ENCODE assay signal across 10 cellular contexts in genomic region chr5:139664273-139664693, GRCh38. TPM values are rescaled to one million over a fixed set of nuclear protein-coding genes. Genes with fewer than 3 reads are reported as not detected.
DNase-seq lines count a peak whose midpoint lies in the region; ATAC-seq and TF ChIP-seq lines count a peak whose summit lies in the region.
"Had no signal": no experiment of that assay in that cellular context is flagged by ENCODE, and none has a peak within 500 bp of the region (broad histone marks: within the 10 kb centered on the region; RNA-seq: fewer than 3 reads in every experiment).

No MANE protein-coding gene starts in this region.

- H3K27me3 ChIP-seq in dorsolateral prefrontal cortex (no peaks in the 10 kb centered on the region), upper lobe of left lung (peaks cover 0 to under 1% (median 0%) of the 10 kb centered on the region in 4 donors)
- no peaks in the 10 kb centered on the region for H3K27me3 ChIP-seq in effector memory CD4-positive, alpha-beta T cell (replicated peaks; ENCODE audit: control insufficient read depth, insufficient read depth, low read length, poor library complexity, severe bottlenecking)

- no peaks in the 10 kb centered on the region for H3K27me3 Mint-ChIP-seq in activated naive CD8-positive, alpha-beta T cell treated with anti-CD3 and anti-CD28 coated beads, Interleukin-2, amount 50 U/mL, for 24 hours
- no peaks in the 10 kb centered on the region for H3K27me3 Mint-ChIP-seq in activated naive CD8-positive, alpha-beta T cell treated with anti-CD3 and anti-CD28 coated beads for 36 hours
- H3K27me3 Mint-ChIP-seq: activated naive CD8-positive, alpha-beta T cell had no signal

- peaks cover 60% of the 10 kb centered on the region for H3K4me1 Mint-ChIP-seq in activated naive CD8-positive, alpha-beta T cell treated with anti-CD3 and anti-CD28 coated beads, Interleukin-2, amount 50 U/mL, for 24 hours
- H3K4me1 Mint-ChIP-seq in activated naive CD8-positive, alpha-beta T cell treated with anti-CD3 and anti-CD28 coated beads for 36 hours: peaks cover 39% of the 10 kb centered on the region

- no peaks in the 10 kb centered on the region for H3K9me3 Mint-ChIP-seq in activated naive CD8-positive, alpha-beta T cell treated with anti-CD3 and anti-CD28 coated beads, Interleukin-2, amount 50 U/mL, for 24 hours
- H3K9me3 Mint-ChIP-seq in activated naive CD8-positive, alpha-beta T cell treated with anti-CD3 and anti-CD28 coated beads for 36 hours: no peaks in the 10 kb centered on the region

- peak in 1 of 4 donors; percentile 59 for TF ChIP-seq EP300 in upper lobe of left lung (IDR thresholded peaks at IDR 0.05)

- H3K36me3 Mint-ChIP-seq in activated naive CD8-positive, alpha-beta T cell treated with anti-CD3 and anti-CD28 coated beads, Interleukin-2, amount 50 U/mL, for 24 hours (ENCODE audit: low read depth): no peaks in the 10 kb centered on the region
- no peaks in the 10 kb centered on the region for H3K36me3 Mint-ChIP-seq in activated naive CD8-positive, alpha-beta T cell treated with anti-CD3 and anti-CD28 coated beads for 36 hours
- H3K36me3 Mint-ChIP-seq: activated naive CD8-positive, alpha-beta T cell had no signal

- no peak overlapping the region for H3K27ac Mint-ChIP-seq in activated naive CD8-positive, alpha-beta T cell treated with anti-CD3 and anti-CD28 coated beads, Interleukin-2, amount 50 U/mL, for 24 hours
- no peak overlapping the region for H3K27ac Mint-ChIP-seq in activated naive CD8-positive, alpha-beta T cell treated with anti-CD3 and anti-CD28 coated beads for 36 hours
- H3K27ac Mint-ChIP-seq: activated naive CD8-positive, alpha-beta T cell had no signal

- no peak overlapping the region for H3K4me3 Mint-ChIP-seq in activated naive CD8-positive, alpha-beta T cell treated with anti-CD3 and anti-CD28 coated beads, Interleukin-2, amount 50 U/mL, for 24 hours
- H3K4me3 Mint-ChIP-seq in activated naive CD8-positive, alpha-beta T cell treated with anti-CD3 and anti-CD28 coated beads for 36 hours: no peak overlapping the region
- H3K4me3 Mint-ChIP-seq: activated naive CD8-positive, alpha-beta T cell had no signal

- intact Hi-C loops in dorsolateral prefrontal cortex (cut with DNase I): no loop called here

- peak in 1 of 4 donors; percentile 30 for TF ChIP-seq POLR2A in upper lobe of left lung (IDR thresholded peaks at IDR 0.05)

- TF ChIP-seq CTCF in dorsolateral prefrontal cortex (IDR thresholded peaks at IDR 0.05 in 54 of 56, conservative IDR thresholded peaks at IDR 0.05 in 2 of 56; ENCODE audit: low read depth in 1 of 56, partially characterized antibody in 56 of 56) (no peak), upper lobe of left lung (IDR thresholded peaks at IDR 0.05) (no peak)

- 49 to 71% methylated on average over 7 to 9 of the region's 9 CpGs for WGBS in upper lobe of left lung, 2 donors

- no peaks in the 10 kb centered on the region for H3K36me3 ChIP-seq in upper lobe of left lung
- H3K36me3 ChIP-seq in effector memory CD4-positive, alpha-beta T cell (ENCODE audit: control insufficient read depth, insufficient read depth, low read length): no peaks in the 10 kb centered on the region

- H3K4me1 ChIP-seq in upper lobe of left lung: peaks cover 59 to 85% (median 73%) of the 10 kb centered on the region in 4 donors
- H3K4me1 ChIP-seq in effector memory CD4-positive, alpha-beta T cell (ENCODE audit: control insufficient read depth, insufficient read depth, low read length, poor library complexity, severe bottlenecking): peaks cover 22% of the 10 kb centered on the region

- ATAC-seq in activated naive CD8-positive, alpha-beta T cell treated with anti-CD3 and anti-CD28 coated beads, Interleukin-2, amount 50 U/mL, for 24 hours: peak; percentile 22
- ATAC-seq in HG03378 (IDR thresholded peaks at IDR 0.05; ENCODE audit: unreplicated experiment) (peak; percentile 52), upper lobe of left lung (ENCODE audit: low FRiP score in 2 of 2) (peak; percentile 2 to 51)

- no peaks in the 10 kb centered on the region for H3K9me3 ChIP-seq in upper lobe of left lung
- H3K9me3 ChIP-seq in effector memory CD4-positive, alpha-beta T cell (ENCODE audit: control insufficient read depth, low read length): no peaks in the 10 kb centered on the region

- H3K27ac ChIP-seq in dorsolateral prefrontal cortex (peak overlapping the region in 58 of 59 donors; percentile 1 to 100 (median 99)), upper lobe of left lung (peak overlapping the region; percentile 29 to 73 (median 42))
- H3K27ac ChIP-seq in effector memory CD4-positive, alpha-beta T cell (ENCODE audit: insufficient read depth, low read length, poor library complexity, severe bottlenecking): no peak overlapping the region

- no peak for DNase-seq in activated naive CD8-positive, alpha-beta T cell treated with anti-CD3 and anti-CD28 coated beads, Interleukin-2, amount 50 U/mL, for 24 hours
- DNase-seq in activated naive CD8-positive, alpha-beta T cell treated with anti-CD3 and anti-CD28 coated beads for 36 hours: no peak
- peak in 2 of 10 donors; percentile 46 to 54 for DNase-seq in dorsolateral prefrontal cortex
- DNase-seq in upper lobe of left lung: peak; percentile 29 to 90
- no peak for DNase-seq in effector memory CD4-positive, alpha-beta T cell
- no peak for DNase-seq in DMS153 (lab: John Stamatoyannopoulos, UW)
- DNase-seq in AG08396 (ENCODE audit: low spot score): no peak
- DNase-seq: KG1 had no signal

- H3K4me3 ChIP-seq in dorsolateral prefrontal cortex: peak overlapping the region in 1 of 59 donors; percentile 25
- H3K4me3 ChIP-seq in upper lobe of left lung: no peak overlapping the region
- H3K4me3 ChIP-seq in effector memory CD4-positive, alpha-beta T cell (ENCODE audit: insufficient read depth, low read depth, low read length, poor library complexity, severe bottlenecking): no peak overlapping the region

RNA-seq across cellular contexts. Expression of gene CXXC5, which starts 16.1 kb away (rescaled TPM):
- total RNA-seq in activated naive CD8-positive, alpha-beta T cell treated with anti-CD3 and anti-CD28 coated beads for 36 hours: 1 to 10 TPM; 1.3 to 2.0 TPM
- total RNA-seq in dorsolateral prefrontal cortex: 100 to 1,000 TPM in 83 of 120 experiments, 10 to 100 TPM in 37; 79.1 to 229 (median 108) TPM
- 10 to 100 TPM; 25.7 to 39.5 (median 33.0) TPM for total RNA-seq in upper lobe of left lung

Comparison
In these comparisons a context has a peak if more than half of its experiments do, and no peak if none do; other contexts are left out.
1. DNase-seq: peak in upper lobe of left lung (2 of 2); none in activated naive CD8-positive, alpha-beta T cell treated with anti-CD3 and anti-CD28 coated beads, Interleukin-2, amount 50 U/mL, for 24 hours (single experiment), activated naive CD8-positive, alpha-beta T cell treated with anti-CD3 and anti-CD28 coated beads for 36 hours (single experiment), effector memory CD4-positive, alpha-beta T cell (0 of 3), DMS153 (single experiment) and AG08396 (single experiment).
2. RNA of gene CXXC5, which starts 16.1 kb away (total RNA-seq): 79.1 to 229 TPM in dorsolateral prefrontal cortex and 25.7 to 39.5 TPM in upper lobe of left lung; 1.3 to 2.0 TPM in activated naive CD8-positive, alpha-beta T cell treated with anti-CD3 and anti-CD28 coated beads for 36 hours; every median in the first group is over 4 times any median in the second.
3. Peak in every context shown above with its lines, with median percentiles within 50 percentile points of each other: ATAC-seq.